ENCODE assay signal across 20 cellular contexts in genomic region chr16:9332574-9333148, GRCh38.
A peak's percentile ranks its signal among the peaks of the same experiment; 100 is the strongest.
DNase-seq lines count a peak whose midpoint lies in the region; ATAC-seq, FAIRE-seq and TF ChIP-seq lines count a peak whose summit lies in the region.
"Had no signal": no experiment of that assay in that cellular context is flagged by ENCODE, and none has a peak within 500 bp of the region (broad histone marks: within the 10 kb centered on the region; RNA-seq: fewer than 3 reads in every experiment).

No MANE protein-coding gene starts in this region.

- no peak overlapping the region for H3K9ac ChIP-seq in IMR-90 (ENCODE audit: low read depth, low read length)
- H3K9ac ChIP-seq: BLaER1 treated with 17β-estradiol and CSF1 and Interleukin-3, amounts not matched to agents 10 nM and 100 nM had no signal

- in situ Hi-C loops in IMR-90 (cut with MboI; ENCODE audit: low sequenced_read_pairs), result no loop called here

- no peaks in the 10 kb centered on the region for H3K9me3 ChIP-seq in A549
- H3K9me3 ChIP-seq in IMR-90 (ENCODE audit: control insufficient read depth, insufficient read depth, low read length), result no peaks in the 10 kb centered on the region
- peaks cover 0 to 6% (median 1%) of the 10 kb centered on the region in 4 donors for H3K9me3 ChIP-seq in esophagus muscularis mucosa
- H3K9me3 ChIP-seq: Caco-2 had no signal

- DNase-seq in A549 (ENCODE audit: low read depth in 1 of 2, low spot score in 1 of 2), result no peak
- no peak for DNase-seq in IMR-90
- DNase-seq in esophagus muscularis mucosa (ENCODE audit: extremely low spot score), result peak; percentile 53
- no peak for DNase-seq in GM19239 (ENCODE audit: insufficient read length, low spot score)
- DNase-seq: 8988T; AML-193; Caco-2; Calu3; CD4-positive, alpha-beta T cell; CD8-positive, alpha-beta T cell; DMS79 treated with DMSO at 0.1 percent for 48 hours; GF-D8 had no signal

- H2BK120ac ChIP-seq in IMR-90 (ENCODE audit: low read depth, low read length), result no peak overlapping the region

- no peak overlapping the region for H2AK9ac ChIP-seq in IMR-90 (replicated peaks; ENCODE audit: low read depth, low read length, poor library complexity)

- dilution Hi-C loops in IMR-90 (cut with HindIII; ENCODE audit: low sequenced_read_pairs, unreplicated experiment), result no loop called here

- no peak overlapping the region for H2BK20ac ChIP-seq in IMR-90 (ENCODE audit: low read depth, low read length)

- H2AFZ ChIP-seq in IMR-90 (replicated peaks; ENCODE audit: low read length, poor library complexity), result no peak overlapping the region

- no peaks in the 10 kb centered on the region for H3K36me3 ChIP-seq in IMR-90 (ENCODE audit: control insufficient read depth, insufficient read depth, low read length)
- H3K36me3 ChIP-seq in esophagus muscularis mucosa, result no peaks in the 10 kb centered on the region
- H3K36me3 ChIP-seq: BLaER1 treated with 17β-estradiol and CSF1 and Interleukin-3, amounts not matched to agents 10 nM and 100 nM had no signal

- no peak overlapping the region for H4K91ac ChIP-seq in IMR-90 (ENCODE audit: insufficient read depth, low read depth, low read length)

- H4K8ac ChIP-seq in IMR-90 (ENCODE audit: low read depth in 2 of 2, low read length in 2 of 2), result no peak overlapping the region

- no peak overlapping the region for H3K14ac ChIP-seq in IMR-90 (replicated peaks; ENCODE audit: low read depth, low read length)

- WGBS in A549 (ENCODE audit: missing lambda C conversion rate), result 6% methylated on average over 5 of the region's 5 CpGs
- no CpG with 5 or more reads among the region's 5 CpGs for WGBS in IMR-90 (ENCODE audit: extremely low coverage in 2 of 2, insufficient read length in 1 of 2), 2 experiments
- 91% methylated on average over 5 of the region's 5 CpGs for WGBS in esophagus muscularis mucosa

- no peaks in the 10 kb centered on the region for H3K9me1 ChIP-seq in IMR-90 (ENCODE audit: insufficient read depth, low read length)

- H2BK5ac ChIP-seq in IMR-90 (ENCODE audit: low read depth, low read length, poor library complexity, severe bottlenecking), result no peak overlapping the region

- H2BK15ac ChIP-seq in IMR-90 (ENCODE audit: low read depth, low read length), result no peak overlapping the region

- no peaks in the 10 kb centered on the region for H3K79me1 ChIP-seq in IMR-90 (ENCODE audit: low read depth in 1 of 2, low read length in 2 of 2)

- BruUV-seq in IMR-90 (replicated peaks; lab: Mats Ljungman, UMichigan), result no TSS peak

- H3K27me3 ChIP-seq in IMR-90 (ENCODE audit: control insufficient read depth, insufficient read depth, low read length) (no peaks in the 10 kb centered on the region), esophagus muscularis mucosa (no peaks in the 10 kb centered on the region)
- H3K27me3 ChIP-seq: BLaER1 treated with 17β-estradiol and CSF1 and Interleukin-3, amounts not matched to agents 10 nM and 100 nM had no signal

- H3K4me2 ChIP-seq in A549 (no peak overlapping the region), IMR-90 (ENCODE audit: low read depth, low read length) (no peak overlapping the region)
- H3K4me2 ChIP-seq: BLaER1 treated with 17β-estradiol and CSF1 and Interleukin-3, amounts not matched to agents 10 nM and 100 nM had no signal

- no peak for TF ChIP-seq RAD21 in A549 (conservative IDR thresholded peaks at IDR 0.05 in 1 of 2, IDR thresholded peaks at IDR 0.05 in 1 of 2)
- TF ChIP-seq RAD21 in IMR-90 (IDR thresholded peaks at IDR 0.05; ENCODE audit: low read length), result no peak

- intact Hi-C loops in IMR-90 (cut with micrococcal nuclease) (no loop called here), esophagus muscularis mucosa (cut with DNase I) (no loop called here)

- H4K20me1 ChIP-seq in IMR-90 (ENCODE audit: insufficient read depth, low read length), result no peaks in the 10 kb centered on the region
- H4K20me1 ChIP-seq: BLaER1 treated with 17β-estradiol and CSF1 and Interleukin-3, amounts not matched to agents 10 nM and 100 nM had no signal

- H3K27ac ChIP-seq in A549, result no peak overlapping the region
- H3K27ac ChIP-seq in IMR-90 (ENCODE audit: insufficient read depth, low read length), result no peak overlapping the region
- no peak overlapping the region for H3K27ac ChIP-seq in esophagus muscularis mucosa (replicated peaks in 1 of 4)
- H3K27ac ChIP-seq: BLaER1 treated with 17β-estradiol and CSF1 and Interleukin-3, amounts not matched to agents 10 nM and 100 nM; C4-2B had no signal

- no peak overlapping the region for H3K4me3 ChIP-seq in A549
- H3K4me3 ChIP-seq in IMR-90 (ENCODE audit: insufficient read depth, low read depth, low read length), result no peak overlapping the region
- H3K4me3 ChIP-seq in esophagus muscularis mucosa, result no peak overlapping the region
- H3K4me3 ChIP-seq: BLaER1 treated with 17β-estradiol and CSF1 and Interleukin-3, amounts not matched to agents 10 nM and 100 nM had no signal

- no peak overlapping the region for H3K18ac ChIP-seq in IMR-90 (ENCODE audit: low read depth, low read length)

- H3K23ac ChIP-seq in IMR-90 (ENCODE audit: low read depth, low read length), result no peak overlapping the region

- POLR2A ChIA-PET in A549 (lab: Yijun Ruan, JAX) (no interaction called here), IMR-90 (lab: Charles Lee; ENCODE audit: unreplicated experiment) (no interaction called here)

- ATAC-seq in A549 (no peak), IMR-90 (ENCODE audit: low read depth) (no peak), HG02623 (IDR thresholded peaks at IDR 0.05; ENCODE audit: unreplicated experiment) (no peak), HG02884 (IDR thresholded peaks at IDR 0.05; ENCODE audit: unreplicated experiment) (no peak)
- ATAC-seq: CD8-positive, alpha-beta T cell had no signal

- TF ChIP-seq POLR2A in A549 (IDR thresholded peaks at IDR 0.05; ENCODE audit: low read length), result no peak
- TF ChIP-seq POLR2A in IMR-90 (IDR thresholded peaks at IDR 0.05; ENCODE audit: low read depth, low read length), result no peak
- TF ChIP-seq POLR2A in esophagus muscularis mucosa (IDR thresholded peaks at IDR 0.05; ENCODE audit: low read depth), result no peak

- H2AK5ac ChIP-seq in IMR-90 (ENCODE audit: low read depth, low read length), result no peak overlapping the region

- H3K4me1 ChIP-seq in A549 (no peaks in the 10 kb centered on the region), IMR-90 (ENCODE audit: control insufficient read depth, insufficient read depth, low read length) (no peaks in the 10 kb centered on the region), esophagus muscularis mucosa (peaks cover 0 to 26% (median 20%) of the 10 kb centered on the region in 4 donors)
- H3K4me1 ChIP-seq: Caco-2 had no signal

- TF ChIP-seq CTCF in A549 (IDR thresholded peaks at IDR 0.05), result no peak
- TF ChIP-seq CTCF in IMR-90 (conservative IDR thresholded peaks at IDR 0.05; ENCODE audit: low read depth, low read length), result no peak
- TF ChIP-seq CTCF in esophagus muscularis mucosa (IDR thresholded peaks at IDR 0.05), result no peak

- CTCF ChIA-PET in A549 (lab: Yijun Ruan, JAX), result interaction anchor here (1.3 kb wide), 1 partner anchor 19 kb away, joined by 3 read pairs; no protein-coding TSS in a partner anchor
- CTCF ChIA-PET in IMR-90 (lab: Yijun Ruan, JAX), result no interaction called here

- no peak overlapping the region for H3K4ac ChIP-seq in IMR-90 (ENCODE audit: low read depth, low read length)

- TF ChIP-seq EP300 in A549 (IDR thresholded peaks at IDR 0.05) (no peak), esophagus muscularis mucosa (IDR thresholded peaks at IDR 0.05) (no peak)

- no peak overlapping the region for H4K5ac ChIP-seq in IMR-90 (ENCODE audit: low read depth, low read length)

- H3K56ac ChIP-seq in IMR-90 (ENCODE audit: extremely low read depth, insufficient read depth, low read length), result no peak overlapping the region

- FAIRE-seq in A549 (lab: Jason Lieb, UNC), result no peak
- no peak for FAIRE-seq in GM19239 (lab: Jason Lieb, UNC)
- FAIRE-seq: A204.1, D721Med, G401.6, GM12891 had no signal

TF ChIP-seq in A549, 52 proteins besides CTCF, POLR2A, EP300 and RAD21:
- TF ChIP-seq USF2 (IDR thresholded peaks at IDR 0.05) (no peak), MAFK (IDR thresholded peaks at IDR 0.05; ENCODE audit: partially characterized antibody) (peak; percentile 65)

TF ChIP-seq in IMR-90, 13 proteins besides CTCF, POLR2A, EP300 and RAD21:
- TF ChIP-seq MAFK (IDR thresholded peaks at IDR 0.05; ENCODE audit: low read depth, low read length) (peak; percentile 42; the same call in 1 of the 2 replicates), USF2 (IDR thresholded peaks at IDR 0.05; ENCODE audit: low read depth, low read length) (no peak)
